In the genomic region with DNA sequence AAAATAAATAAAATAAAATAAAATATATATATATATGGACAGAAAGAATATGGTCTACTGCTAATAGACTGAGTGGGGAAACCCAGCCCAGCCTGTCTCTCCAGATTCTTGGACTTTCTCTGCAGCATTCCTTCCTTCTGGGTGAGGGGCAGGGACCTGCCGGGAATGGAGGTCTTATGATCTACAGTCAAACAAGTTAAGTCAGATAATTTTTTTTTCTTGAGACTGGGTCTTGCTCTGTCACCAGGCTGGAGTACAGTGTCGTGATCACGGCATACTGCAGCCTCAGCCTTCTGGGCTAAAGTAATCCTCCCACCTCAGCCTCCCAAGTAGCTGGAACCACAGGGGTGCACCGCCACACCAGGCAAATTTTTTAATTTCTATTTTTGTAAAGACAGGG, we compare ENCODE assay signal across 18 cellular contexts. TPM values are rescaled to one million over a fixed set of nuclear protein-coding genes. Genes with fewer than 3 reads are reported as not detected.
A peak's percentile ranks its signal among the peaks of the same experiment; 100 is the strongest.
DNase-seq lines count a peak whose midpoint lies in the region; ATAC-seq, FAIRE-seq and TF ChIP-seq lines count a peak whose summit lies in the region.
"Had no signal": no experiment of that assay in that cellular context is flagged by ENCODE, and none has a peak within 500 bp of the region (broad histone marks: within the 10 kb centered on the region; RNA-seq: fewer than 3 reads in every experiment).

No MANE protein-coding gene starts in this region.

- ATAC-seq in naive thymus-derived CD4-positive, alpha-beta T cell: no peak
- ATAC-seq: K562 had no signal

- H4K12ac ChIP-seq in trophoblast cell (ENCODE audit: low read depth, low read length): no peak overlapping the region

- H3K4me2 ChIP-seq in H1 (ENCODE audit: insufficient read depth in 1 of 2, low read depth in 2 of 2, low read length in 2 of 2) (no peak overlapping the region), trophoblast cell (ENCODE audit: low read length) (no peak overlapping the region)

- no peak overlapping the region for H2BK15ac ChIP-seq in H1 (ENCODE audit: low read length)

- H3K79me2 ChIP-seq in H1 (ENCODE audit: control insufficient read depth in 1 of 2, insufficient read depth in 2 of 2, low read length in 2 of 2) (no peaks in the 10 kb centered on the region), trophoblast cell (ENCODE audit: control insufficient read depth, insufficient read depth, low read length, poor library complexity) (no peaks in the 10 kb centered on the region)

- no peak overlapping the region for H3K4me3 Mint-ChIP-seq in naive thymus-derived CD4-positive, alpha-beta T cell
- H3K4me3 Mint-ChIP-seq: B cell; CD4-positive, alpha-beta T cell; HFFc6 had no signal

- H3K36me3 ChIP-seq in right atrium auricular region: no peaks in the 10 kb centered on the region
- H3K36me3 ChIP-seq in H1 (ENCODE audit: control insufficient read depth in 2 of 4, insufficient read depth in 4 of 4, low read length in 3 of 4): no peaks in the 10 kb centered on the region
- H3K36me3 ChIP-seq in trophoblast cell (ENCODE audit: control insufficient read depth in 1 of 2, insufficient read depth in 2 of 2, low read length in 2 of 2): no peaks in the 10 kb centered on the region
- no peaks in the 10 kb centered on the region for H3K36me3 ChIP-seq in naive thymus-derived CD4-positive, alpha-beta T cell (ENCODE audit: control insufficient read depth in 2 of 3, insufficient read depth in 3 of 3, low read length in 3 of 3)

- no peak overlapping the region for H3K56ac ChIP-seq in H1 (replicated peaks; ENCODE audit: insufficient read length, low read depth, low read length)

- POLR2A ChIA-PET in H1 (lab: Charles Lee; ENCODE audit: partially characterized antibody): no interaction called here
- POLR2A ChIA-PET in naive thymus-derived CD4-positive, alpha-beta T cell (lab: Charles Lee): no interaction called here

- no peak overlapping the region for H2BK5ac ChIP-seq in H1 (ENCODE audit: low read depth, low read length)
- H2BK5ac ChIP-seq in trophoblast cell (ENCODE audit: low read depth, low read length, poor library complexity): peak overlapping the region; percentile 58

- TF ChIP-seq POLR2A in H1 (IDR thresholded peaks at IDR 0.05; ENCODE audit: control extremely low read depth in 1 of 2, low read depth in 2 of 2, low read length in 2 of 2) (no peak), erythroblast (IDR thresholded peaks at IDR 0.05; ENCODE audit: low read length) (no peak)

- H4K8ac ChIP-seq in H1 (ENCODE audit: extremely low read depth, insufficient read depth, low read length): no peak overlapping the region
- no peak overlapping the region for H4K8ac ChIP-seq in trophoblast cell (ENCODE audit: low read depth, low read length)

- peak; percentile 34 for DNase-seq in right atrium auricular region (ENCODE audit: low spot score)
- no peak for DNase-seq in cardiac septum (ENCODE audit: low spot score)
- DNase-seq in H1 (ENCODE audit: low read depth in 1 of 2, low spot score in 2 of 2): no peak
- DNase-seq in trophoblast cell: peak; percentile 91 to 92
- DNase-seq in erythroblast (lab: John Stamatoyannopoulos, UW): no peak
- DNase-seq in GM03348 (ENCODE audit: low spot score): no peak
- no peak for DNase-seq in naive thymus-derived CD4-positive, alpha-beta T cell
- DNase-seq: ACHN; C1 segment of cervical spinal cord; Calu3; CD4-positive, alpha-beta T cell; DMS 273 treated with DMSO at 0.1 percent for 48 hours; GOT3; HCEC 1CT; HFFc6 had no signal

- no peak overlapping the region for H4K91ac ChIP-seq in H1 (replicated peaks; ENCODE audit: insufficient read length, low read length)
- H4K91ac ChIP-seq in trophoblast cell (ENCODE audit: low read depth, low read length): peak overlapping the region; percentile 92

- H3K9me3 Mint-ChIP-seq in naive thymus-derived CD4-positive, alpha-beta T cell: no peaks in the 10 kb centered on the region
- H3K9me3 Mint-ChIP-seq: CD4-positive, alpha-beta T cell; HFFc6 had no signal

- no peak overlapping the region for H2BK12ac ChIP-seq in H1 (ENCODE audit: low read depth, low read length)
- H2BK12ac ChIP-seq in trophoblast cell (ENCODE audit: low read length): peak overlapping the region; percentile 90

- no peak for TF ChIP-seq EP300 in H1 (IDR thresholded peaks at IDR 0.05; ENCODE audit: borderline replicate concordance in 1 of 2, low read depth in 2 of 2, low read length in 2 of 2)

- no peak overlapping the region for H4K5ac ChIP-seq in H1 (ENCODE audit: insufficient read length, low read depth, low read length)

- no peaks in the 10 kb centered on the region for H3K79me1 ChIP-seq in H1 (ENCODE audit: low read depth, low read length)
- H3K79me1 ChIP-seq in trophoblast cell (ENCODE audit: low read length): peaks cover 12% of the 10 kb centered on the region

- H2AFZ ChIP-seq in H1 (ENCODE audit: low read length): no peak overlapping the region
- H2AFZ ChIP-seq in trophoblast cell (ENCODE audit: insufficient read depth, low read length, poor library complexity): peak overlapping the region; percentile 24

- H3K14ac ChIP-seq in H1 (ENCODE audit: insufficient read length) (no peak overlapping the region), trophoblast cell (ENCODE audit: low read length) (no peak overlapping the region)

- H3K23ac ChIP-seq in H1 (ENCODE audit: insufficient read length): no peak overlapping the region
- no peak overlapping the region for H3K23ac ChIP-seq in trophoblast cell (ENCODE audit: low read length)

- peaks cover 3 to 10% (median 8%) of the 10 kb centered on the region in 7 donors for H3K4me1 Mint-ChIP-seq in naive thymus-derived CD4-positive, alpha-beta T cell

- H2AK5ac ChIP-seq in H1 (ENCODE audit: low read depth, low read length) (0 out of 2 replicates have a peak overlapping the region, but pooled peaks have one; percentile 65), trophoblast cell (ENCODE audit: low read length) (no peak overlapping the region)

- H3K9me3 ChIP-seq in right atrium auricular region: no peaks in the 10 kb centered on the region
- H3K9me3 ChIP-seq in H1 (ENCODE audit: insufficient read depth in 2 of 2, low read depth in 1 of 2, low read length in 1 of 2): no peaks in the 10 kb centered on the region
- H3K9me3 ChIP-seq in trophoblast cell (ENCODE audit: insufficient read depth, low read depth, low read length): no peaks in the 10 kb centered on the region
- no peaks in the 10 kb centered on the region for H3K9me3 ChIP-seq in naive thymus-derived CD4-positive, alpha-beta T cell (ENCODE audit: control insufficient read depth in 2 of 3, low read length in 3 of 3)

- H3K23me2 ChIP-seq in H1 (ENCODE audit: low read depth, low read length): no peaks in the 10 kb centered on the region

- no peaks in the 10 kb centered on the region for H4K20me1 ChIP-seq in H1 (replicated peaks in 1 of 2; ENCODE audit: control insufficient read depth in 1 of 2, insufficient read depth in 2 of 2, low read length in 2 of 2)

- H3K36me3 Mint-ChIP-seq in naive thymus-derived CD4-positive, alpha-beta T cell: no peaks in the 10 kb centered on the region

- no peak overlapping the region for H3K27ac Mint-ChIP-seq in naive thymus-derived CD4-positive, alpha-beta T cell
- H3K27ac Mint-ChIP-seq: B cell; CD4-positive, alpha-beta T cell; HFFc6 had no signal

- H3K18ac ChIP-seq in H1 (ENCODE audit: extremely low read depth, low read length): no peak overlapping the region
- H3K18ac ChIP-seq in trophoblast cell (ENCODE audit: low read length): no peak overlapping the region

- H3K27me3 Mint-ChIP-seq in naive thymus-derived CD4-positive, alpha-beta T cell: peaks cover 0 to 7% (median 0%) of the 10 kb centered on the region in 5 donors
- H3K27me3 Mint-ChIP-seq: B cell; CD4-positive, alpha-beta T cell had no signal

- no peak overlapping the region for H3K4ac ChIP-seq in H1 (replicated peaks; ENCODE audit: insufficient read length, low read depth, low read length)
- H3K4ac ChIP-seq in trophoblast cell (ENCODE audit: low read depth, low read length): peak overlapping the region; percentile 39

- H3K27me3 ChIP-seq in right atrium auricular region (no peaks in the 10 kb centered on the region), H1 (replicated peaks in 1 of 4; ENCODE audit: control insufficient read depth in 3 of 4, extremely low read depth in 1 of 4, insufficient read depth in 3 of 4, low read length in 3 of 4) (no peaks in the 10 kb centered on the region), trophoblast cell (ENCODE audit: insufficient read depth, low read length) (no peaks in the 10 kb centered on the region)
- no peaks in the 10 kb centered on the region for H3K27me3 ChIP-seq in naive thymus-derived CD4-positive, alpha-beta T cell (ENCODE audit: control insufficient read depth in 2 of 2, insufficient read depth in 2 of 2, low read length in 2 of 2)

- intact Hi-C loops in cardiac septum (cut with DNase I): no loop called here
- intact Hi-C loops in naive thymus-derived CD4-positive, alpha-beta T cell (cut with micrococcal nuclease): no loop called here

- no peak for FAIRE-seq in H1 (lab: Jason Lieb, UNC)
- FAIRE-seq: GM12891, K562 had no signal

- H3K9ac ChIP-seq in H1 (replicated peaks in 1 of 4; ENCODE audit: extremely low read depth in 1 of 4, low read depth in 3 of 4, low read length in 3 of 4) (no peak overlapping the region), trophoblast cell (ENCODE audit: low read length) (no peak overlapping the region)

- 82% methylated on average over 4 of the region's 4 CpGs; no CpG with 5 or more reads in 1 of the 2 experiments for WGBS in H1 (ENCODE audit: extremely low coverage in 1 of 2, insufficient coverage in 1 of 2, insufficient read length in 1 of 2, insufficient replicate concordance in 2 of 2, low coverage in 1 of 2, low lambda C conversion rate in 2 of 2, missing lambda C conversion rate in 1 of 2), 2 experiments
- no CpG with 5 or more reads among the region's 4 CpGs for WGBS in trophoblast cell (ENCODE audit: extremely low coverage, insufficient coverage, insufficient read length)

- no peak overlapping the region for H2BK120ac ChIP-seq in H1 (replicated peaks; ENCODE audit: low read depth, low read length)
- peak overlapping the region; percentile 94 for H2BK120ac ChIP-seq in trophoblast cell (ENCODE audit: insufficient read depth, low read length, poor library complexity)

- TF ChIP-seq RAD21 in H1 (IDR thresholded peaks at IDR 0.05 in 1 of 2, conservative IDR thresholded peaks at IDR 0.05 in 1 of 2; ENCODE audit: low read depth in 2 of 2, low read length in 2 of 2): no peak

- H3K4me1 ChIP-seq in right atrium auricular region: peaks cover 0 to 27% of the 10 kb centered on the region in 2 donors
- H3K4me1 ChIP-seq in H1 (replicated peaks in 1 of 4; ENCODE audit: control insufficient read depth in 3 of 4, insufficient read depth in 4 of 4, low read length in 3 of 4): peaks cover 0 to 3% (median 1%) of the 10 kb centered on the region in 4 experiments; a peak in 2 of 7 replicates
- peaks cover 11 to 12% of the 10 kb centered on the region in 2 experiments for H3K4me1 ChIP-seq in trophoblast cell (ENCODE audit: control insufficient read depth in 1 of 2, insufficient read depth in 2 of 2, low read length in 2 of 2)
- peaks cover 0 to 5% of the 10 kb centered on the region in 2 donors for H3K4me1 ChIP-seq in naive thymus-derived CD4-positive, alpha-beta T cell (ENCODE audit: control insufficient read depth in 2 of 2, insufficient read depth in 2 of 2, low read length in 2 of 2)

- no peak overlapping the region for H2BK20ac ChIP-seq in H1 (ENCODE audit: low read length)

- CTCF ChIA-PET in H1 (lab: Charles Lee; ENCODE audit: partially characterized antibody): interaction anchor here (0.6 to 9.6 kb wide), 14 partner anchors 24 to 950 kb away, joined by 3 to 175 read pairs (median 9); partner anchors contain the start of gene TTLL13
- CTCF ChIA-PET in naive thymus-derived CD4-positive, alpha-beta T cell (lab: Charles Lee): interaction anchor here (1.7 to 4.4 kb wide), 4 partner anchors 42 to 165 kb away, joined by 5 to 107 read pairs (median 24); no protein-coding TSS in a partner anchor

- no peak overlapping the region for H3K27ac ChIP-seq in right atrium auricular region
- no peak overlapping the region for H3K27ac ChIP-seq in H1 (ENCODE audit: low read depth, low read length)
- peak overlapping the region; percentile 73 for H3K27ac ChIP-seq in trophoblast cell (ENCODE audit: low read depth, low read length)
- no peak overlapping the region for H3K27ac ChIP-seq in naive thymus-derived CD4-positive, alpha-beta T cell (ENCODE audit: low read depth, low read length)

- no peak overlapping the region for H3K4me3 ChIP-seq in right atrium auricular region
- no peak overlapping the region for H3K4me3 ChIP-seq in H1 (ENCODE audit: extremely low read depth in 1 of 4, insufficient read depth in 2 of 4, low read depth in 3 of 4, low read length in 4 of 4)
- H3K4me3 ChIP-seq in trophoblast cell (ENCODE audit: low read depth, low read length): no peak overlapping the region
- no peak overlapping the region for H3K4me3 ChIP-seq in naive thymus-derived CD4-positive, alpha-beta T cell (ENCODE audit: low read length)
- H3K4me3 ChIP-seq: K562 had no signal

- TF ChIP-seq CTCF in right atrium auricular region (IDR thresholded peaks at IDR 0.05) (no peak), H1 (IDR thresholded peaks at IDR 0.05; ENCODE audit: control extremely low read depth in 1 of 3, insufficient read depth in 1 of 3, low read depth in 1 of 3, low read length in 3 of 3) (no peak)

RNA-seq across cellular contexts. Expression of gene ZNF774, which starts 33.5 kb away (rescaled TPM):
- total RNA-seq in right atrium auricular region: 1 to 10 TPM; 3.7 to 4.3 TPM
- 5.6 TPM for total RNA-seq in cardiac septum
- 2.3 and 2.6 TPM in 2 replicates for total RNA-seq in H1 (2021; fragmentation: NEBNext Ultra II Directional; extraction: Animal tissue kit (Norgen Biotek cat#: 25700))
- 0.82 and 0.96 TPM in 2 replicates for polyA plus RNA-seq in H1 (2011; rRNA removed)
- 1.3 TPM for polyA plus RNA-seq in H1 (2011; cell fraction: cytosol; rRNA removed)
- 1.5 TPM for polyA plus RNA-seq in H1 (2011; cell fraction: nucleus; rRNA removed)
- 1.1 to 1.5 TPM (median 1.4 TPM) in 4 replicates for polyA plus RNA-seq in H1 (2012, experiment 1 of 2)
- 0.59 TPM for polyA plus RNA-seq in H1 (2012, experiment 2 of 2)
- 1.5 TPM for polyA plus RNA-seq in H1 (2013, experiment 1 of 2)
- 1.7 TPM for polyA plus RNA-seq in H1 (2013, experiment 2 of 2)
- 1.4 and 1.5 TPM in 2 replicates for polyA minus RNA-seq in H1 (2011; rRNA and poly(A)+ RNA removed)
- 1.9 TPM for polyA minus RNA-seq in H1 (2011; cell fraction: cytosol; rRNA and poly(A)+ RNA removed)
- 3.2 TPM for polyA minus RNA-seq in H1 (2011; cell fraction: nucleus; rRNA and poly(A)+ RNA removed)
- 1.9 and 2.3 TPM in 2 replicates for polyA plus RNA-seq in trophoblast cell (2013)
- total RNA-seq in naive thymus-derived CD4-positive, alpha-beta T cell: 1 to 10 TPM in 3 of 5 experiments, under 1 TPM in 2; 0.22 to 2.0 (median 1.5) TPM
- polyA plus RNA-seq in naive thymus-derived CD4-positive, alpha-beta T cell: under 1 TPM; 0.08 to 0.16 TPM

RNA-seq across cellular contexts. Expression of gene NGRN, which starts 53.1 kb away (rescaled TPM):
- total RNA-seq in right atrium auricular region (100 to 1,000 TPM; 107 to 110 TPM), cardiac septum (111 TPM)
- total RNA-seq in H1 (2021; fragmentation: NEBNext Ultra II Directional; extraction: Animal tissue kit (Norgen Biotek cat#: 25700)): 101 and 102 TPM in 2 replicates
- polyA plus RNA-seq in H1 (2011; rRNA removed): 59.4 and 60.1 TPM in 2 replicates
- 79.9 TPM for polyA plus RNA-seq in H1 (2011; cell fraction: cytosol; rRNA removed)
- 44.8 TPM for polyA plus RNA-seq in H1 (2011; cell fraction: nucleus; rRNA removed)
- polyA plus RNA-seq in H1 (2012, experiment 1 of 2): 65.6 to 86.2 TPM (median 72.5 TPM) in 4 replicates
- polyA plus RNA-seq in H1 (2012, experiment 2 of 2): 48.2 TPM
- polyA plus RNA-seq in H1 (2013, experiment 1 of 2): 61.7 TPM
- polyA plus RNA-seq in H1 (2013, experiment 2 of 2): 61.3 TPM
- 50.6 and 54.8 TPM in 2 replicates for polyA minus RNA-seq in H1 (2011; rRNA and poly(A)+ RNA removed)
- polyA minus RNA-seq in H1 (2011; cell fraction: cytosol; rRNA and poly(A)+ RNA removed): 22.3 TPM
- polyA minus RNA-seq in H1 (2011; cell fraction: nucleus; rRNA and poly(A)+ RNA removed): 29.1 TPM
- polyA plus RNA-seq in trophoblast cell (2013): 53.6 and 53.7 TPM in 2 replicates
- total RNA-seq in naive thymus-derived CD4-positive, alpha-beta T cell: 10 to 100 TPM; 34.1 to 51.5 (median 48.4) TPM
- polyA plus RNA-seq in naive thymus-derived CD4-positive, alpha-beta T cell: 10 to 100 TPM; 29.7 to 48.5 TPM

Comparison
In these comparisons a context has a peak if more than half of its experiments do, and no peak if none do; other contexts are left out.
1. DNase-seq: peak in right atrium auricular region (single experiment) and trophoblast cell (2 of 2); none in cardiac septum (single experiment), H1 (0 of 2), erythroblast (0 of 2), GM03348 (single experiment) and naive thymus-derived CD4-positive, alpha-beta T cell (0 of 9).